Comparison of ENCODE assay signal across 8 cellular contexts in the genomic region with DNA sequence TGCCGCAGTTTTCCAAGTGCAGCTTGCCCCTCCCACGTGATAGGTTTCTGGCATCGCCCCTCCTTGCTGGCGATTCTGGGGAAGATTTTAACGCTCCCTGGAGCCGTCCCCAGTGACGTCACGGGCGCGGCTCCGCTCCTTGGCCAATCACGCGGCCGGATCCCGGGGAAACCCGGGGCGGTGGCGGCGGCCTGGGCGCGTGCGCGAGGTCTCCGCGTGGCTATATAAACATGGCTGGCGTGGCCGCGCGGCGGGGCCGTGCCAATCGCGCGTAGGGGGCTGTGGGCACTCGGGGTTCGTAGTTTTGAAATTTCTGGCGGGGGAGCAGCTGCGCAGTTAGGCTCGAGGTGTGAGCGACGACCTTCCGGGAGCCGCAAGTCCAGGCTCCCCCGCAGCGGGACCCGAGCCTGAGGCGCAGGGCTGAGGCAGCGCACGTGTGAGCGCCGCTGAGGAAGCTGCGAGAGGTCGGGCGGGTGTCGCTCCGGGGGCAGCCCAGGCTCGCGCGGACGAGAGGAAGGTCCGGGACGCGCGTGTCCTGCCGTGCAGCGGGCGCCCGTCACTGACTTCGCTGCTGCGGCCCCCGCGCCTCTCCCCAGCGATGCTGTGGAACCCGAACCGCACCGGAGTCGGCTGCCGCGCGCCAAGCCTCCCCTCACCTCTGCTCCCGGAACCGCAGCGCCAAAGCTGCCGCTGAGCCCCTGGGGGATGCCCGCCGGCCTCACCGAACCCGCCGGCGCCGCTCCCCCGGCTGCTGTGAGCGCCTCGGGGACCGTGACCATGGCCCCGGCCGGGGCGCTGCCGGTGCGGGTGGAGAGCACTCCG. TPM values are rescaled to one million over a fixed set of nuclear protein-coding genes. Genes with fewer than 3 reads are reported as not detected.
DNase-seq lines count a peak whose midpoint lies in the region; TF ChIP-seq lines count a peak whose summit lies in the region.

A gene with protein sequence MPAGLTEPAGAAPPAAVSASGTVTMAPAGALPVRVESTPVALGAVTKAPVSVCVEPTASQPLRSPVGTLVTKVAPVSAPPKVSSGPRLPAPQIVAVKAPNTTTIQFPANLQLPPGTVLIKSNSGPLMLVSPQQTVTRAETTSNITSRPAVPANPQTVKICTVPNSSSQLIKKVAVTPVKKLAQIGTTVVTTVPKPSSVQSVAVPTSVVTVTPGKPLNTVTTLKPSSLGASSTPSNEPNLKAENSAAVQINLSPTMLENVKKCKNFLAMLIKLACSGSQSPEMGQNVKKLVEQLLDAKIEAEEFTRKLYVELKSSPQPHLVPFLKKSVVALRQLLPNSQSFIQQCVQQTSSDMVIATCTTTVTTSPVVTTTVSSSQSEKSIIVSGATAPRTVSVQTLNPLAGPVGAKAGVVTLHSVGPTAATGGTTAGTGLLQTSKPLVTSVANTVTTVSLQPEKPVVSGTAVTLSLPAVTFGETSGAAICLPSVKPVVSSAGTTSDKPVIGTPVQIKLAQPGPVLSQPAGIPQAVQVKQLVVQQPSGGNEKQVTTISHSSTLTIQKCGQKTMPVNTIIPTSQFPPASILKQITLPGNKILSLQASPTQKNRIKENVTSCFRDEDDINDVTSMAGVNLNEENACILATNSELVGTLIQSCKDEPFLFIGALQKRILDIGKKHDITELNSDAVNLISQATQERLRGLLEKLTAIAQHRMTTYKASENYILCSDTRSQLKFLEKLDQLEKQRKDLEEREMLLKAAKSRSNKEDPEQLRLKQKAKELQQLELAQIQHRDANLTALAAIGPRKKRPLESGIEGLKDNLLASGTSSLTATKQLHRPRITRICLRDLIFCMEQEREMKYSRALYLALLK (plus strand): TSS at position 217 of the 822 bp plus-strand sequence. CDS start 489 bp downstream, at position 706.

- peaks cover 4% of the 10 kb centered on the region for H3F3A ChIP-seq in SK-N-SH (replicated peaks; ENCODE audit: insufficient read depth)

- no peak for TF ChIP-seq CTCF in GM06990 (IDR thresholded peaks at IDR 0.05; ENCODE audit: insufficient read depth, low read length, poor library complexity, severe bottlenecking)
- no peak for TF ChIP-seq CTCF in HFF-Myc (IDR thresholded peaks at IDR 0.05; ENCODE audit: low read depth, low read length, missing control alignments)
- no peak for TF ChIP-seq CTCF in SK-N-SH (IDR thresholded peaks at IDR 0.05)
- TF ChIP-seq CTCF in suprapubic skin (IDR thresholded peaks at IDR 0.05) = no peak

- H3K27ac ChIP-seq in SK-N-SH (ENCODE audit: low read depth in 2 of 2, low read length in 1 of 2) (peak within 1 kb of the TSS; percentile 30 to 70; a peak in 3 of 4 replicates), suprapubic skin (peak within 1 kb of the TSS; percentile 88)

- no peaks in the 10 kb centered on the region for H3K9me2 ChIP-seq in SK-N-SH

- TF ChIP-seq EP300 in SK-N-SH (IDR thresholded peaks at IDR 0.05; ENCODE audit: borderline replicate concordance in 1 of 2, low read depth in 1 of 2, low read length in 1 of 2) (no peak), suprapubic skin (IDR thresholded peaks at IDR 0.05) (no peak)

- peak within 1 kb of the TSS; percentile 69 for H3K9ac ChIP-seq in SK-N-SH

- CTCF ChIA-PET in SK-N-SH (lab: Yijun Ruan, JAX) = interaction anchor here (0.6 to 1.0 kb wide), 4 partner anchors 12 to 1673 kb away, joined by 3 to 4 read pairs (median 4); no protein-coding TSS in a partner anchor

- H3K36me3 ChIP-seq in GM06990 (ENCODE audit: control insufficient read depth, insufficient read depth, low read length) (no peaks in the 10 kb centered on the region), SK-N-SH (replicated peaks in 1 of 2; ENCODE audit: control insufficient read depth in 1 of 2, insufficient read depth in 2 of 2, low read length in 1 of 2) (no peaks in the 10 kb centered on the region), suprapubic skin (no peaks in the 10 kb centered on the region)

- H3K79me2 ChIP-seq in SK-N-SH (ENCODE audit: insufficient read depth) = no peaks in the 10 kb centered on the region

- H3K9me3 ChIP-seq in SK-N-SH = no peaks in the 10 kb centered on the region
- no peaks in the 10 kb centered on the region for H3K9me3 ChIP-seq in suprapubic skin

- peak in 1 of 2 donors; percentile 40 for TF ChIP-seq POLR2A in suprapubic skin (IDR thresholded peaks at IDR 0.05)

- POLR2A ChIA-PET in SK-N-SH (lab: Yijun Ruan, JAX) = interaction anchor here (0.6 to 1.4 kb wide), 4 partner anchors 27 to 177 kb away, joined by 3 to 4 read pairs (median 4); a partner anchor contains a TSS

- TF ChIP-seq RAD21 in SK-N-SH (IDR thresholded peaks at IDR 0.05; ENCODE audit: low read length) = no peak

- H3K4me1 ChIP-seq in SK-N-SH (ENCODE audit: control insufficient read depth in 1 of 2, insufficient read depth in 2 of 2, low read depth in 1 of 2, low read length in 1 of 2) (peaks cover 0 to 3% of the 10 kb centered on the region in 2 experiments; a peak in 2 of 4 replicates), suprapubic skin (peaks cover 26% of the 10 kb centered on the region)

- peak within 1 kb of the TSS; percentile 98 for H2AFZ ChIP-seq in SK-N-SH (ENCODE audit: low read depth)

- H4K20me1 ChIP-seq in SK-N-SH (ENCODE audit: insufficient read depth) = no peaks in the 10 kb centered on the region

- DNase-seq in GM06990 (ENCODE audit: extremely low read depth, insufficient read length) (peak; percentile 96), HFF-Myc (ENCODE audit: extremely low read depth, low read depth) (peak; percentile 87), MV-4-11 (lab: John Stamatoyannopoulos, UW) (peak; percentile 85), SK-N-SH (peak; percentile 97), glomerular endothelial cell (ENCODE audit: extremely low read depth, low read depth, low spot score) (peak; percentile 47), occipital lobe (lab: John Stamatoyannopoulos, UW) (peak; percentile 91), suprapubic skin (ENCODE audit: low spot score in 2 of 2) (peak; percentile 96 to 97)
- DNase-seq in activated naive CD4-positive, alpha-beta T cell treated with anti-CD3 and anti-CD28 coated beads, Interleukin-2, amount 50 U/mL, for 16 hours = peak; percentile 96

- H3K4me2 ChIP-seq in SK-N-SH = peak within 1 kb of the TSS; percentile 97

- WGBS in SK-N-SH (ENCODE audit: low lambda C conversion rate) = 0% methylated on average over 2 of the region's 101 CpGs
- WGBS in suprapubic skin = 0% methylated on average over 40 of the region's 101 CpGs

- peak within 1 kb of the TSS; percentile 88 for H3K4me3 ChIP-seq in GM06990 (replicated peaks; ENCODE audit: low read depth, low read length)
- peak within 1 kb of the TSS; percentile 89 for H3K4me3 ChIP-seq in HFF-Myc (replicated peaks; ENCODE audit: low read depth, low read length)
- H3K4me3 ChIP-seq in SK-N-SH (ENCODE audit: low read depth in 2 of 2, low read length in 1 of 2) = peak within 1 kb of the TSS; percentile 84 to 92
- peak within 1 kb of the TSS; percentile 99 for H3K4me3 ChIP-seq in suprapubic skin

- no peaks in the 10 kb centered on the region for H3K27me3 ChIP-seq in GM06990 (replicated peaks; ENCODE audit: control insufficient read depth, insufficient read depth, low read length)
- H3K27me3 ChIP-seq in SK-N-SH (ENCODE audit: insufficient read depth) = no peaks in the 10 kb centered on the region
- no peaks in the 10 kb centered on the region for H3K27me3 ChIP-seq in suprapubic skin

TF ChIP-seq in SK-N-SH, 30 proteins besides CTCF, POLR2A, EP300 and RAD21 (continues in another document):
- TF ChIP-seq POLR2AphosphoS5 (IDR thresholded peaks at IDR 0.05; ENCODE audit: low read depth, low read length) (no peak), MXI1 (IDR thresholded peaks at IDR 0.05; ENCODE audit: low read depth, low read length) (peak; percentile 98), EZH2phosphoT487 (IDR thresholded peaks at IDR 0.05; ENCODE audit: borderline replicate concordance, low read depth) (no peak), NRF1 (IDR thresholded peaks at IDR 0.05; ENCODE audit: low read depth, low read length) (peak; percentile 86), RFX5 (IDR thresholded peaks at IDR 0.05; ENCODE audit: low read length) (peak; percentile 87)
- TF ChIP-seq, protein P1, sequence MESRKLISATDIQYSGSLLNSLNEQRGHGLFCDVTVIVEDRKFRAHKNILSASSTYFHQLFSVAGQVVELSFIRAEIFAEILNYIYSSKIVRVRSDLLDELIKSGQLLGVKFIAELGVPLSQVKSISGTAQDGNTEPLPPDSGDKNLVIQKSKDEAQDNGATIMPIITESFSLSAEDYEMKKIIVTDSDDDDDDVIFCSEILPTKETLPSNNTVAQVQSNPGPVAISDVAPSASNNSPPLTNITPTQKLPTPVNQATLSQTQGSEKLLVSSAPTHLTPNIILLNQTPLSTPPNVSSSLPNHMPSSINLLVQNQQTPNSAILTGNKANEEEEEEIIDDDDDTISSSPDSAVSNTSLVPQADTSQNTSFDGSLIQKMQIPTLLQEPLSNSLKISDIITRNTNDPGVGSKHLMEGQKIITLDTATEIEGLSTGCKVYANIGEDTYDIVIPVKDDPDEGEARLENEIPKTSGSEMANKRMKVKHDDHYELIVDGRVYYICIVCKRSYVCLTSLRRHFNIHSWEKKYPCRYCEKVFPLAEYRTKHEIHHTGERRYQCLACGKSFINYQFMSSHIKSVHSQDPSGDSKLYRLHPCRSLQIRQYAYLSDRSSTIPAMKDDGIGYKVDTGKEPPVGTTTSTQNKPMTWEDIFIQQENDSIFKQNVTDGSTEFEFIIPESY (IDR thresholded peaks at IDR 0.05; ENCODE audit: borderline replicate concordance, low read depth) = no peak
- TF ChIP-seq, protein P2, sequence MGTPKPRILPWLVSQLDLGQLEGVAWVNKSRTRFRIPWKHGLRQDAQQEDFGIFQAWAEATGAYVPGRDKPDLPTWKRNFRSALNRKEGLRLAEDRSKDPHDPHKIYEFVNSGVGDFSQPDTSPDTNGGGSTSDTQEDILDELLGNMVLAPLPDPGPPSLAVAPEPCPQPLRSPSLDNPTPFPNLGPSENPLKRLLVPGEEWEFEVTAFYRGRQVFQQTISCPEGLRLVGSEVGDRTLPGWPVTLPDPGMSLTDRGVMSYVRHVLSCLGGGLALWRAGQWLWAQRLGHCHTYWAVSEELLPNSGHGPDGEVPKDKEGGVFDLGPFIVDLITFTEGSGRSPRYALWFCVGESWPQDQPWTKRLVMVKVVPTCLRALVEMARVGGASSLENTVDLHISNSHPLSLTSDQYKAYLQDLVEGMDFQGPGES (IDR thresholded peaks at IDR 0.05; ENCODE audit: low read depth, low read length) = no peak

RNA-seq across cellular contexts. Expression of the gene that starts here (rescaled TPM):
- polyA plus RNA-seq in SK-N-SH (2012; rRNA removed) = 1.3 and 1.6 TPM in 2 replicates
- 1.9 TPM in 2 replicates for polyA plus RNA-seq in SK-N-SH (2012; cell fraction: cytosol; rRNA removed)
- 0.95 and 1.5 TPM in 2 replicates for polyA plus RNA-seq in SK-N-SH (2012; cell fraction: nucleus; rRNA removed)
- total RNA-seq in glomerular endothelial cell = 1.9 and 4.7 TPM in 2 replicates
- 4.7 TPM for total RNA-seq in occipital lobe
- total RNA-seq in suprapubic skin = 10 to 100 TPM; 21.9 to 28.4 (median 23.4) TPM

Comparison
In these comparisons a context has a peak if more than half of its experiments do, and no peak if none do; other contexts are left out.
1. Peak in every context shown above with its lines: DNase-seq, H3K4me3 ChIP-seq and H3K27ac ChIP-seq.
2. DNase-seq: peak in every context shown above with its lines; median percentile 97 in SK-N-SH; 96 in suprapubic skin; 96 in GM06990; 96 in activated naive CD4-positive, alpha-beta T cell treated with anti-CD3 and anti-CD28 coated beads, Interleukin-2, amount 50 U/mL, for 16 hours; 91 in occipital lobe; 87 in HFF-Myc; 85 in MV-4-11; 47 in glomerular endothelial cell.